8 cellular contexts compared by ENCODE assay signal in genomic region chr14:102046337-102047278, GRCh38. TPM values are rescaled to one million over a fixed set of nuclear protein-coding genes. Genes with fewer than 3 reads are reported as not detected.
DNase-seq lines count a peak whose midpoint lies in the region; ATAC-seq, FAIRE-seq and TF ChIP-seq lines count a peak whose summit lies in the region.

No MANE protein-coding gene starts in this region.

- DNase-seq in activated CD4-positive, alpha-beta T cell treated with anti-CD3 and anti-CD28 coated beads, Interleukin-2, amount 50 U/mL, for 48 hours, result peak; percentile 13 to 30
- no peak for DNase-seq in activated CD4-positive, alpha-beta T cell treated with anti-CD3 and anti-CD28 coated beads for 1 hour
- DNase-seq in NCI-H2107 (lab: John Stamatoyannopoulos, UW) (peak; percentile 93), cardiac septum (ENCODE audit: low spot score) (peak; percentile 88), posterior vena cava (ENCODE audit: low spot score) (peak; percentile 93), GM12892 (ENCODE audit: insufficient read length) (no peak)
- no peak for DNase-seq in activated T-helper 1 cell treated with anti-CD3 and anti-CD28 coated beads, Interleukin-12 subunit alpha, Interleukin-12 subunit beta, Interleukin-2, Interleukin-4 antibody, amounts not matched to agents 30 ng/mL and 10 ng/mL and 1 ng/mL, durations not matched to agents 14 hours and 24 hours and 36 hours (ENCODE audit: low spot score)

- H3K4me3 Mint-ChIP-seq in activated T-helper 1 cell treated with anti-CD3 and anti-CD28 coated beads, Interleukin-12 subunit alpha, Interleukin-12 subunit beta, Interleukin-2, Interleukin-4 antibody, amounts not matched to agents 30 ng/mL and 10 ng/mL and 1 ng/mL, durations not matched to agents 14 hours and 24 hours and 36 hours, result no peak overlapping the region

- no peak for TF ChIP-seq POLR2A in GM12892 (IDR thresholded peaks at IDR 0.05; ENCODE audit: low read depth, low read length)

- H3K9me3 Mint-ChIP-seq in activated T-helper 1 cell treated with anti-CD3 and anti-CD28 coated beads, Interleukin-12 subunit alpha, Interleukin-12 subunit beta, Interleukin-2, Interleukin-4 antibody, amounts not matched to agents 30 ng/mL and 10 ng/mL and 1 ng/mL, durations not matched to agents 14 hours and 24 hours and 36 hours, result no peaks in the 10 kb centered on the region

- intact Hi-C loops in activated T-helper 1 cell treated with anti-CD3 and anti-CD28 coated beads, Interleukin-12 subunit alpha, Interleukin-12 subunit beta, Interleukin-2, Interleukin-4 antibody, amounts not matched to agents 30 ng/mL and 10 ng/mL and 1 ng/mL, durations not matched to agents 14 hours and 24 hours and 36 hours (cut with micrococcal nuclease), result no loop called here
- intact Hi-C loops in cardiac septum (cut with DNase I), result loop anchor here (5.0 kb wide), 1 partner anchor 51 kb away; no protein-coding TSS in a partner anchor
- intact Hi-C loops in posterior vena cava (cut with DNase I), result loop anchor here in 1 of 2 donors (10.0 kb wide), 1 partner anchor 48 kb away; no protein-coding TSS in a partner anchor

- no peaks in the 10 kb centered on the region for H3K4me1 Mint-ChIP-seq in activated T-helper 1 cell treated with anti-CD3 and anti-CD28 coated beads, Interleukin-12 subunit alpha, Interleukin-12 subunit beta, Interleukin-2, Interleukin-4 antibody, amounts not matched to agents 30 ng/mL and 10 ng/mL and 1 ng/mL, durations not matched to agents 14 hours and 24 hours and 36 hours (ENCODE audit: low read depth)

- no peak for FAIRE-seq in GM12892 (lab: Jason Lieb, UNC)

- H3K36me3 Mint-ChIP-seq in activated T-helper 1 cell treated with anti-CD3 and anti-CD28 coated beads, Interleukin-12 subunit alpha, Interleukin-12 subunit beta, Interleukin-2, Interleukin-4 antibody, amounts not matched to agents 30 ng/mL and 10 ng/mL and 1 ng/mL, durations not matched to agents 14 hours and 24 hours and 36 hours (ENCODE audit: low read depth), result peaks cover 58% of the 10 kb centered on the region

- ATAC-seq in GM21786 (IDR thresholded peaks at IDR 0.05; ENCODE audit: unreplicated experiment), result no peak

- peak overlapping the region; percentile 44 for H3K27ac Mint-ChIP-seq in activated T-helper 1 cell treated with anti-CD3 and anti-CD28 coated beads, Interleukin-12 subunit alpha, Interleukin-12 subunit beta, Interleukin-2, Interleukin-4 antibody, amounts not matched to agents 30 ng/mL and 10 ng/mL and 1 ng/mL, durations not matched to agents 14 hours and 24 hours and 36 hours

- no peaks in the 10 kb centered on the region for H3K27me3 Mint-ChIP-seq in activated T-helper 1 cell treated with anti-CD3 and anti-CD28 coated beads, Interleukin-12 subunit alpha, Interleukin-12 subunit beta, Interleukin-2, Interleukin-4 antibody, amounts not matched to agents 30 ng/mL and 10 ng/mL and 1 ng/mL, durations not matched to agents 14 hours and 24 hours and 36 hours (ENCODE audit: insufficient read depth)

RNA-seq across cellular contexts. Expression of gene HSP90AA1, which starts 40.2 kb away (rescaled TPM):
- total RNA-seq in activated T-helper 1 cell treated with anti-CD3 and anti-CD28 coated beads, Interleukin-12 subunit alpha, Interleukin-12 subunit beta, Interleukin-2, Interleukin-4 antibody, amounts not matched to agents 30 ng/mL and 10 ng/mL and 1 ng/mL, durations not matched to agents 14 hours and 24 hours and 36 hours, result 993 and 995 TPM in 2 replicates
- total RNA-seq in cardiac septum (475 TPM), posterior vena cava (100 to 1,000 TPM; 274 to 464 TPM)
- 842 TPM for polyA plus RNA-seq in GM12892 (2012; ENCODE audit: missing spikeins)

Comparison
In these comparisons a context has a peak if more than half of its experiments do, and no peak if none do; other contexts are left out.
1. DNase-seq: peak in activated CD4-positive, alpha-beta T cell treated with anti-CD3 and anti-CD28 coated beads, Interleukin-2, amount 50 U/mL, for 48 hours (2 of 2), NCI-H2107 (single experiment), cardiac septum (single experiment) and posterior vena cava (single experiment); none in activated CD4-positive, alpha-beta T cell treated with anti-CD3 and anti-CD28 coated beads for 1 hour (single experiment), activated T-helper 1 cell treated with anti-CD3 and anti-CD28 coated beads, Interleukin-12 subunit alpha, Interleukin-12 subunit beta, Interleukin-2, Interleukin-4 antibody, amounts not matched to agents 30 ng/mL and 10 ng/mL and 1 ng/mL, durations not matched to agents 14 hours and 24 hours and 36 hours (single experiment) and GM12892 (single experiment).